21 cellular contexts compared by ENCODE assay signal in genomic region chr16:55263271-55264250, GRCh38.
"Had no signal": no experiment of that assay in that cellular context is flagged by ENCODE, and none has a peak within 500 bp of the region (broad histone marks: within the 10 kb centered on the region; RNA-seq: fewer than 3 reads in every experiment).

No MANE protein-coding gene starts in this region.

- ATAC-seq: activated CD8-positive, alpha-beta memory T cell treated with anti-CD3 and anti-CD28 coated beads, Interleukin-2, amount 10 ng/mL, durations not matched to agents 7 days and 5 days; effector memory CD8-positive, alpha-beta T cell; left lobe of liver; stimulated activated naive CD8-positive, alpha-beta T cell treated with anti-CD3 and anti-CD28 coated beads, Interleukin-15, amount 100 ng/mL, for 72 hours had no signal

- DNase-seq: activated B cell treated with CpG ODN at 0.5 μM for 24 hours; activated CD4-positive, alpha-beta memory T cell treated with anti-CD3 and anti-CD28 coated beads for 36 hours; activated CD4-positive, alpha-beta T cell treated with anti-CD3 and anti-CD28 coated beads for 4 hours; activated CD8-positive, alpha-beta memory T cell treated with anti-CD3 and anti-CD28 coated beads, Interleukin-2, amount 10 ng/mL, durations not matched to agents 7 days and 5 days; activated naive CD8-positive, alpha-beta T cell treated with anti-CD3 and anti-CD28 coated beads for 36 hours; amniotic stem cell; effector memory CD8-positive, alpha-beta T cell; esophagus squamous epithelium; foreskin fibroblast; hypothalamus; mammary epithelial cell; occipital lobe; right cardiac atrium; small intestine; stimulated activated CD4-positive, alpha-beta T cell treated with anti-CD3 and anti-CD28 coated beads, Interleukin-4, amount 100 ng/mL, for 1 hour; stimulated activated naive CD8-positive, alpha-beta T cell treated with anti-CD3 and anti-CD28 coated beads, Interleukin-15, amount 100 ng/mL, for 72 hours; transverse colon; uterus had no signal

- H3K9me3 ChIP-seq: esophagus squamous epithelium, suprapubic skin, transverse colon, uterus had no signal

- H3K27me3 ChIP-seq: esophagus squamous epithelium, suprapubic skin, transverse colon, uterus had no signal

- H3K36me3 ChIP-seq: cardiac muscle cell, esophagus squamous epithelium, suprapubic skin, transverse colon, uterus had no signal

- H3K4me3 ChIP-seq: cardiac muscle cell, esophagus squamous epithelium, suprapubic skin, transverse colon, uterus had no signal

- H3K27ac ChIP-seq: cardiac muscle cell, esophagus squamous epithelium, suprapubic skin, transverse colon, uterus had no signal

- H3K4me1 ChIP-seq: esophagus squamous epithelium, transverse colon, uterus had no signal
